8 cellular contexts compared by ENCODE assay signal in genomic region chr1:15617173-15617873, GRCh38. TPM values are rescaled to one million over a fixed set of nuclear protein-coding genes. Genes with fewer than 3 reads are reported as not detected.
DNase-seq lines count a peak whose midpoint lies in the region; ATAC-seq and TF ChIP-seq lines count a peak whose summit lies in the region.

DDI2 (plus strand) TSS chr1:15617458; CDS start chr1:15617671, 213 bp downstream.

- peak within 1 kb of the TSS; percentile 94 for H3K4me3 Mint-ChIP-seq in activated CD4-positive, alpha-beta T cell treated with anti-CD3 and anti-CD28 coated beads for 36 hours
- peak within 1 kb of the TSS; percentile 83 for H3K4me3 Mint-ChIP-seq in chondrocyte (ENCODE audit: unreplicated experiment)

- peak within 1 kb of the TSS; percentile 95 for H3K27ac Mint-ChIP-seq in activated CD4-positive, alpha-beta T cell treated with anti-CD3 and anti-CD28 coated beads for 36 hours
- peak within 1 kb of the TSS; percentile 94 for H3K27ac Mint-ChIP-seq in chondrocyte (ENCODE audit: unreplicated experiment)

- no peaks in the 10 kb centered on the region for H3K27me3 Mint-ChIP-seq in activated CD4-positive, alpha-beta T cell treated with anti-CD3 and anti-CD28 coated beads for 36 hours
- H3K27me3 Mint-ChIP-seq in chondrocyte (ENCODE audit: low read depth) = no peaks in the 10 kb centered on the region

- peaks cover 16% of the 10 kb centered on the region for H3K36me3 Mint-ChIP-seq in activated CD4-positive, alpha-beta T cell treated with anti-CD3 and anti-CD28 coated beads for 36 hours (ENCODE audit: low read depth)
- no peaks in the 10 kb centered on the region for H3K36me3 Mint-ChIP-seq in chondrocyte (ENCODE audit: low read depth)

- POLR2A ChIA-PET in activated CD4-positive, alpha-beta T cell treated with anti-CD3 and anti-CD28 coated beads for 36 hours (lab: Charles Lee) = interaction anchor here (0.7 to 1.3 kb wide), 5 partner anchors 14 to 92 kb away, joined by 3 read pairs; partner anchors contain the start of gene DNAJC16

- CTCF ChIA-PET in activated CD4-positive, alpha-beta T cell treated with anti-CD3 and anti-CD28 coated beads for 36 hours (lab: Charles Lee) = interaction anchor here (0.6 to 2.1 kb wide), 4 partner anchors 13 to 38 kb away, joined by 3 to 7 read pairs (median 4); partner anchors contain the start of gene AGMAT

- TF ChIP-seq POLR2A in GM19099 (IDR thresholded peaks at IDR 0.05; ENCODE audit: extremely low read depth, insufficient read length, low read depth) = peak; percentile 82

- DNase-seq in AG09319 (ENCODE audit: extremely low read depth, low read depth) = peak; percentile 94
- peak; percentile 99 for DNase-seq in NCI-H510A treated with DMSO at 0.1 percent for 48 hours (lab: John Stamatoyannopoulos, UW)
- DNase-seq in activated CD4-positive, alpha-beta T cell treated with anti-CD3 and anti-CD28 coated beads for 36 hours = peak; percentile 98
- peak; percentile 98 for DNase-seq in chondrocyte (ENCODE audit: low spot score)
- peak; percentile 97 for DNase-seq in kidney glomerular epithelial cell (lab: John Stamatoyannopoulos, UW)
- peak; percentile 93 to 95 for DNase-seq in stimulated activated CD4-positive, alpha-beta T cell treated with anti-CD3 and anti-CD28 coated beads, Interleukin-15, amount 100 ng/mL, for 48 hours (ENCODE audit: low read depth in 2 of 2)

- ATAC-seq in HG03439 (IDR thresholded peaks at IDR 0.05; ENCODE audit: unreplicated experiment) = peak; percentile 84
- peak; percentile 89 for ATAC-seq in activated CD4-positive, alpha-beta T cell treated with anti-CD3 and anti-CD28 coated beads for 36 hours

- no peak for TF ChIP-seq CTCF in AG09319 (IDR thresholded peaks at IDR 0.05; ENCODE audit: low read depth, low read length)
- TF ChIP-seq CTCF in chondrocyte (IDR thresholded peaks at IDR 0.05) = no peak

- intact Hi-C loops in activated CD4-positive, alpha-beta T cell treated with anti-CD3 and anti-CD28 coated beads for 36 hours (cut with DNase I, micrococcal nuclease) = loop anchor here (1.0 to 5.0 kb wide), 22 partner anchors 14 to 1915 kb away; partner anchors contain the start of genes DNAJC16 (in 2 of the 2), PLEKHM2 (in 2 of the 2), SPEN (in 2 of the 2) and CPLANE2 (in 1 of the 2)

- no peaks in the 10 kb centered on the region for H3K9me3 Mint-ChIP-seq in activated CD4-positive, alpha-beta T cell treated with anti-CD3 and anti-CD28 coated beads for 36 hours (ENCODE audit: low read depth)
- H3K9me3 Mint-ChIP-seq in chondrocyte (ENCODE audit: low read depth) = no peaks in the 10 kb centered on the region

- peaks cover 45% of the 10 kb centered on the region for H3K4me1 Mint-ChIP-seq in activated CD4-positive, alpha-beta T cell treated with anti-CD3 and anti-CD28 coated beads for 36 hours
- peaks cover 46% of the 10 kb centered on the region for H3K4me1 Mint-ChIP-seq in chondrocyte (ENCODE audit: low read depth)

RNA-seq across cellular contexts. Expression of gene DDI2, which starts in this region (rescaled TPM):
- 10 to 100 TPM; 30.2 to 34.0 TPM for total RNA-seq in activated CD4-positive, alpha-beta T cell treated with anti-CD3 and anti-CD28 coated beads for 36 hours
- 17.5 to 23.2 TPM (median 20.0 TPM) in 3 replicates for total RNA-seq in chondrocyte

Comparison
In these comparisons a context has a peak if more than half of its experiments do, and no peak if none do; other contexts are left out.
1. Peak in every context shown above with its lines: DNase-seq and ATAC-seq.